ENCODE assay signal across 9 cellular contexts in genomic region chr18:34707670-34708069, GRCh38. TPM values are rescaled to one million over a fixed set of nuclear protein-coding genes. Genes with fewer than 3 reads are reported as not detected.
A peak's percentile ranks its signal among the peaks of the same experiment; 100 is the strongest.
DNase-seq lines count a peak whose midpoint lies in the region; ATAC-seq and TF ChIP-seq lines count a peak whose summit lies in the region.
"Had no signal": no experiment of that assay in that cellular context is flagged by ENCODE, and none has a peak within 500 bp of the region (broad histone marks: within the 10 kb centered on the region; RNA-seq: fewer than 3 reads in every experiment).

No MANE protein-coding gene starts in this region.

- WGBS in heart left ventricle, 4 donors = 4 to 13% (median 7%) methylated on average over 4 of the region's 4 CpGs

- no peak for TF ChIP-seq POLR2A in heart left ventricle (IDR thresholded peaks at IDR 0.05)

- H3K27me3 ChIP-seq in heart left ventricle = no peaks in the 10 kb centered on the region
- H3K27me3 ChIP-seq in CD8-positive, alpha-beta memory T cell (ENCODE audit: insufficient read depth, low read length, poor library complexity, severe bottlenecking) = no peaks in the 10 kb centered on the region

- peaks cover 0 to 2% (median 0%) of the 10 kb centered on the region in 5 donors for H3K9me3 Mint-ChIP-seq in CD8-positive, alpha-beta memory T cell
- H3K9me3 Mint-ChIP-seq in effector memory CD8-positive, alpha-beta T cell = no peaks in the 10 kb centered on the region
- no peaks in the 10 kb centered on the region for H3K9me3 Mint-ChIP-seq in endothelial cell (ENCODE audit: unreplicated experiment)

- H3K27ac Mint-ChIP-seq in CD8-positive, alpha-beta memory T cell = no peak overlapping the region
- H3K27ac Mint-ChIP-seq in effector memory CD8-positive, alpha-beta T cell = no peak overlapping the region
- H3K27ac Mint-ChIP-seq in endothelial cell (ENCODE audit: unreplicated experiment) = no peak overlapping the region

- no peaks in the 10 kb centered on the region for H3K36me3 Mint-ChIP-seq in CD8-positive, alpha-beta memory T cell
- no peaks in the 10 kb centered on the region for H3K36me3 Mint-ChIP-seq in effector memory CD8-positive, alpha-beta T cell (ENCODE audit: insufficient read depth)
- H3K36me3 Mint-ChIP-seq in endothelial cell (ENCODE audit: low read depth, unreplicated experiment) = no peaks in the 10 kb centered on the region

- H3K4me3 Mint-ChIP-seq in CD8-positive, alpha-beta memory T cell = no peak overlapping the region
- no peak overlapping the region for H3K4me3 Mint-ChIP-seq in effector memory CD8-positive, alpha-beta T cell
- no peak overlapping the region for H3K4me3 Mint-ChIP-seq in endothelial cell (ENCODE audit: unreplicated experiment)

- ATAC-seq in Right ventricle myocardium inferior (peak; percentile 38), heart left ventricle (peak; percentile 26 to 72 (median 64))
- no peak for ATAC-seq in effector memory CD8-positive, alpha-beta T cell (replicated peaks)

- CTCF ChIA-PET in CD8-positive, alpha-beta memory T cell (lab: Charles Lee) = no interaction called here

- peaks cover 8 to 43% (median 29%) of the 10 kb centered on the region in 12 donors for H3K4me1 ChIP-seq in heart left ventricle
- H3K4me1 ChIP-seq in CD8-positive, alpha-beta memory T cell (ENCODE audit: insufficient read depth, low read length) = no peaks in the 10 kb centered on the region

- DNase-seq in Right ventricle myocardium inferior (ENCODE audit: missing footprints) (no peak), cardiac septum (ENCODE audit: low spot score) (no peak), SW 1271 (lab: John Stamatoyannopoulos, UW) (peak; percentile 47 to 86), heart left ventricle (peak in 4 of 5 donors; percentile 38 to 71 (median 52)), superior temporal gyrus (ENCODE audit: extremely low spot score) (peak; percentile 81), endothelial cell (ENCODE audit: low spot score) (no peak)
- no peak for DNase-seq in CD8-positive, alpha-beta memory T cell
- DNase-seq in effector memory CD8-positive, alpha-beta T cell = no peak
- DNase-seq: DND-41 had no signal

- H3K27me3 Mint-ChIP-seq in CD8-positive, alpha-beta memory T cell = peaks cover 0 to 5% of the 10 kb centered on the region in 2 donors
- H3K27me3 Mint-ChIP-seq in effector memory CD8-positive, alpha-beta T cell = no peaks in the 10 kb centered on the region
- no peaks in the 10 kb centered on the region for H3K27me3 Mint-ChIP-seq in endothelial cell (ENCODE audit: unreplicated experiment)

- H3K4me1 Mint-ChIP-seq in CD8-positive, alpha-beta memory T cell = no peaks in the 10 kb centered on the region
- H3K4me1 Mint-ChIP-seq in effector memory CD8-positive, alpha-beta T cell (ENCODE audit: low read depth in 2 of 2) = no peaks in the 10 kb centered on the region
- peaks cover 7% of the 10 kb centered on the region for H3K4me1 Mint-ChIP-seq in endothelial cell (ENCODE audit: unreplicated experiment)

- H3K4me3 ChIP-seq in heart left ventricle = no peak overlapping the region
- no peak overlapping the region for H3K4me3 ChIP-seq in CD8-positive, alpha-beta memory T cell (ENCODE audit: low read length)

- no peaks in the 10 kb centered on the region for H3K36me3 ChIP-seq in heart left ventricle
- H3K36me3 ChIP-seq in CD8-positive, alpha-beta memory T cell (ENCODE audit: insufficient read depth, low read length) = no peaks in the 10 kb centered on the region

- no peak for TF ChIP-seq CTCF in heart left ventricle (IDR thresholded peaks at IDR 0.05)
- no peak for TF ChIP-seq CTCF in endothelial cell (IDR thresholded peaks at IDR 0.05; ENCODE audit: unreplicated experiment)

- intact Hi-C loops in Right ventricle myocardium inferior (cut with DNase I) (loop anchor here (5.0 kb wide), 1 partner anchor 115 kb away; no protein-coding TSS in a partner anchor), cardiac septum (cut with DNase I) (loop anchor here (5.0 kb wide), 1 partner anchor 355 kb away; no protein-coding TSS in a partner anchor), heart left ventricle (cut with DNase I) (loop anchor here in 1 of 10 donors (10.0 kb wide), 1 partner anchor 113 kb away; no protein-coding TSS in a partner anchor)

- POLR2A ChIA-PET in CD8-positive, alpha-beta memory T cell (lab: Charles Lee) = no interaction called here

- H3K27ac ChIP-seq in heart left ventricle = peak overlapping the region in 11 of 12 donors; percentile 49 to 82 (median 72)
- no peak overlapping the region for H3K27ac ChIP-seq in CD8-positive, alpha-beta memory T cell (ENCODE audit: low read depth, low read length)

- no peaks in the 10 kb centered on the region for H3K9me3 ChIP-seq in heart left ventricle
- H3K9me3 ChIP-seq in CD8-positive, alpha-beta memory T cell (ENCODE audit: low read length) = no peaks in the 10 kb centered on the region

RNA-seq across cellular contexts. Expression of gene DTNA, which starts 2.4 kb away (rescaled TPM):
- total RNA-seq in Right ventricle myocardium inferior (153 TPM), cardiac septum (208 TPM), heart left ventricle (100 to 1,000 TPM; 149 to 220 (median 188) TPM), endothelial cell (ENCODE audit: unreplicated experiment) (17.9 TPM)
- 10 to 100 TPM; 92.6 to 94.3 TPM for polyA plus RNA-seq in heart left ventricle
- not detected for total RNA-seq in CD8-positive, alpha-beta memory T cell
- not detected for polyA plus RNA-seq in CD8-positive, alpha-beta memory T cell

Comparison
In these comparisons a context has a peak if more than half of its experiments do, and no peak if none do; other contexts are left out.
1. DNase-seq: peak in SW 1271 (2 of 2), heart left ventricle (4 of 5) and superior temporal gyrus (single experiment); none in Right ventricle myocardium inferior (single experiment), cardiac septum (single experiment), CD8-positive, alpha-beta memory T cell (0 of 5), effector memory CD8-positive, alpha-beta T cell (0 of 3) and endothelial cell (single experiment).
2. RNA of gene DTNA, which starts 2.4 kb away (total RNA-seq): 208 TPM in cardiac septum (single experiment), 149 to 220 TPM in heart left ventricle, 153 TPM in Right ventricle myocardium inferior (single experiment) and 17.9 TPM in endothelial cell (single experiment); not detected in CD8-positive, alpha-beta memory T cell; every median in the first group is over 10 times any median in the second.